In genomic region chrX:19760841-19761512, GRCh38 we compare ENCODE assay signal across 13 cellular contexts.
DNase-seq lines count a peak whose midpoint lies in the region; ATAC-seq and TF ChIP-seq lines count a peak whose summit lies in the region.
"Had no signal": no experiment of that assay in that cellular context is flagged by ENCODE, and none has a peak within 500 bp of the region (broad histone marks: within the 10 kb centered on the region; RNA-seq: fewer than 3 reads in every experiment).

No MANE protein-coding gene starts in this region.

- intact Hi-C loops in activated CD4-positive, alpha-beta T cell treated with anti-CD3 and anti-CD28 coated beads, Interleukin-2, amount 10 ng/mL, durations not matched to agents 24 days and 14 days (cut with micrococcal nuclease) = no loop called here

- no peaks in the 10 kb centered on the region for H3K9me3 Mint-ChIP-seq in activated CD4-positive, alpha-beta T cell treated with anti-CD3 and anti-CD28 coated beads, Interleukin-2, amount 10 ng/mL, durations not matched to agents 24 days and 14 days
- no peaks in the 10 kb centered on the region for H3K9me3 Mint-ChIP-seq in activated naive CD8-positive, alpha-beta T cell treated with anti-CD3 and anti-CD28 coated beads, Interleukin-2, amount 10 ng/mL, durations not matched to agents 7 days and 5 days
- H3K9me3 Mint-ChIP-seq in natural killer cell treated with Interleukin-12 subunit alpha and Interleukin-12 subunit beta and Interleukin-15 and Interleukin-18, amount 100 ng/mL, for 72 hours = no peaks in the 10 kb centered on the region
- H3K9me3 Mint-ChIP-seq: neural crest cell had no signal

- no peak overlapping the region for H3K27ac ChIP-seq in RWPE1
- H3K27ac ChIP-seq: brain microvascular endothelial cell had no signal

- peak overlapping the region; percentile 66 for H3K27ac Mint-ChIP-seq in activated CD4-positive, alpha-beta T cell treated with anti-CD3 and anti-CD28 coated beads, Interleukin-2, amount 10 ng/mL, durations not matched to agents 24 days and 14 days
- H3K27ac Mint-ChIP-seq in activated naive CD8-positive, alpha-beta T cell treated with anti-CD3 and anti-CD28 coated beads, Interleukin-2, amount 10 ng/mL, durations not matched to agents 7 days and 5 days = peak overlapping the region; percentile 7
- peak overlapping the region; percentile 52 to 68 for H3K27ac Mint-ChIP-seq in natural killer cell treated with Interleukin-12 subunit alpha and Interleukin-12 subunit beta and Interleukin-15 and Interleukin-18, amount 100 ng/mL, for 72 hours

- no peak for TF ChIP-seq CTCF in RWPE1 (conservative IDR thresholded peaks at IDR 0.05; ENCODE audit: low read depth)

- H3K4me3 Mint-ChIP-seq in activated CD4-positive, alpha-beta T cell treated with anti-CD3 and anti-CD28 coated beads, Interleukin-2, amount 10 ng/mL, durations not matched to agents 24 days and 14 days = peak overlapping the region; percentile 19
- no peak overlapping the region for H3K4me3 Mint-ChIP-seq in activated naive CD8-positive, alpha-beta T cell treated with anti-CD3 and anti-CD28 coated beads, Interleukin-2, amount 10 ng/mL, durations not matched to agents 7 days and 5 days
- peak overlapping the region; percentile 35 for H3K4me3 Mint-ChIP-seq in natural killer cell treated with Interleukin-12 subunit alpha and Interleukin-12 subunit beta and Interleukin-15 and Interleukin-18, amount 100 ng/mL, for 72 hours
- H3K4me3 Mint-ChIP-seq: neural crest cell had no signal

- no peaks in the 10 kb centered on the region for H3K27me3 Mint-ChIP-seq in activated CD4-positive, alpha-beta T cell treated with anti-CD3 and anti-CD28 coated beads, Interleukin-2, amount 10 ng/mL, durations not matched to agents 24 days and 14 days
- H3K27me3 Mint-ChIP-seq in activated naive CD8-positive, alpha-beta T cell treated with anti-CD3 and anti-CD28 coated beads, Interleukin-2, amount 10 ng/mL, durations not matched to agents 7 days and 5 days = no peaks in the 10 kb centered on the region
- H3K27me3 Mint-ChIP-seq in natural killer cell treated with Interleukin-12 subunit alpha and Interleukin-12 subunit beta and Interleukin-15 and Interleukin-18, amount 100 ng/mL, for 72 hours = peaks cover 0 to 3% of the 10 kb centered on the region in 2 donors

- H3K4me1 Mint-ChIP-seq in activated CD4-positive, alpha-beta T cell treated with anti-CD3 and anti-CD28 coated beads, Interleukin-2, amount 10 ng/mL, durations not matched to agents 24 days and 14 days = peaks cover 32% of the 10 kb centered on the region
- peaks cover 25% of the 10 kb centered on the region for H3K4me1 Mint-ChIP-seq in activated naive CD8-positive, alpha-beta T cell treated with anti-CD3 and anti-CD28 coated beads, Interleukin-2, amount 10 ng/mL, durations not matched to agents 7 days and 5 days
- H3K4me1 Mint-ChIP-seq in natural killer cell treated with Interleukin-12 subunit alpha and Interleukin-12 subunit beta and Interleukin-15 and Interleukin-18, amount 100 ng/mL, for 72 hours (ENCODE audit: low read depth in 2 of 2) = peaks cover 24 to 47% of the 10 kb centered on the region in 2 donors

- CTCF ChIA-PET in RWPE1 (lab: Yijun Ruan, JAX) = no interaction called here

- POLR2A ChIA-PET in activated naive CD8-positive, alpha-beta T cell treated with anti-CD3 and anti-CD28 coated beads, Interleukin-2, amount 10 ng/mL, durations not matched to agents 7 days and 5 days (lab: Charles Lee) = no interaction called here
- POLR2A ChIA-PET in RWPE1 (lab: Yijun Ruan, JAX; ENCODE audit: low non-redundant PET) = no interaction called here

- peaks cover 4% of the 10 kb centered on the region for H3K36me3 Mint-ChIP-seq in activated CD4-positive, alpha-beta T cell treated with anti-CD3 and anti-CD28 coated beads, Interleukin-2, amount 10 ng/mL, durations not matched to agents 24 days and 14 days (ENCODE audit: low read depth)
- peaks cover 7% of the 10 kb centered on the region for H3K36me3 Mint-ChIP-seq in activated naive CD8-positive, alpha-beta T cell treated with anti-CD3 and anti-CD28 coated beads, Interleukin-2, amount 10 ng/mL, durations not matched to agents 7 days and 5 days
- H3K36me3 Mint-ChIP-seq in natural killer cell treated with Interleukin-12 subunit alpha and Interleukin-12 subunit beta and Interleukin-15 and Interleukin-18, amount 100 ng/mL, for 72 hours = no peaks in the 10 kb centered on the region

- no peak for DNase-seq in activated CD4-positive, alpha-beta T cell treated with anti-CD3 and anti-CD28 coated beads, Interleukin-2, amount 10 ng/mL, durations not matched to agents 24 days and 14 days
- DNase-seq in activated CD4-positive, alpha-beta T cell treated with anti-CD3 and anti-CD28 coated beads for 48 hours = no peak
- peak; percentile 65 for DNase-seq in HK-2 (ENCODE audit: unreplicated experiment)
- DNase-seq in activated naive CD8-positive, alpha-beta T cell treated with anti-CD3 and anti-CD28 coated beads, Interleukin-2, amount 10 ng/mL, durations not matched to agents 7 days and 5 days = no peak
- no peak for DNase-seq in natural killer cell treated with Interleukin-12 subunit alpha and Interleukin-12 subunit beta and Interleukin-15 and Interleukin-18, amount 100 ng/mL, for 72 hours (ENCODE audit: low spot score)
- no peak for DNase-seq in SIG-M5 (lab: John Stamatoyannopoulos, UW)
- no peak for DNase-seq in RWPE1 (ENCODE audit: low spot score)
- DNase-seq: activated CD4-positive, alpha-beta T cell treated with anti-CD3 and anti-CD28 coated beads for 1 hour; brain microvascular endothelial cell; NCI-H2029 treated with DMSO at 0.1 percent for 48 hours; NCI-H748 treated with DMSO at 0.1 percent for 48 hours had no signal

- ATAC-seq in activated naive CD8-positive, alpha-beta T cell treated with anti-CD3 and anti-CD28 coated beads, Interleukin-2, amount 10 ng/mL, durations not matched to agents 7 days and 5 days (ENCODE audit: low read depth) = no peak
- ATAC-seq in natural killer cell treated with Interleukin-12 subunit alpha and Interleukin-12 subunit beta and Interleukin-15 and Interleukin-18, amount 100 ng/mL, for 72 hours = no peak
- ATAC-seq in HG03565 (IDR thresholded peaks at IDR 0.05; ENCODE audit: unreplicated experiment) = no peak

Comparison
In these comparisons a context has a peak if more than half of its experiments do, and no peak if none do; other contexts are left out.
1. H3K27ac Mint-ChIP-seq: peak in every context shown above with its lines; median percentile 66 in activated CD4-positive, alpha-beta T cell treated with anti-CD3 and anti-CD28 coated beads, Interleukin-2, amount 10 ng/mL, durations not matched to agents 24 days and 14 days; 60 in natural killer cell treated with Interleukin-12 subunit alpha and Interleukin-12 subunit beta and Interleukin-15 and Interleukin-18, amount 100 ng/mL, for 72 hours; 7 in activated naive CD8-positive, alpha-beta T cell treated with anti-CD3 and anti-CD28 coated beads, Interleukin-2, amount 10 ng/mL, durations not matched to agents 7 days and 5 days.